In genomic region chr20:44074252-44075151, GRCh38 we compare ENCODE assay signal across 10 cellular contexts.
DNase-seq lines count a peak whose midpoint lies in the region; ATAC-seq and TF ChIP-seq lines count a peak whose summit lies in the region.
"Had no signal": no experiment of that assay in that cellular context is flagged by ENCODE, and none has a peak within 500 bp of the region (broad histone marks: within the 10 kb centered on the region; RNA-seq: fewer than 3 reads in every experiment).

No MANE protein-coding gene starts in this region.

- no peaks in the 10 kb centered on the region for H3K27me3 ChIP-seq in AG04450 (ENCODE audit: control insufficient read depth, insufficient read depth, low read length)
- no peaks in the 10 kb centered on the region for H3K27me3 ChIP-seq in right atrium auricular region

- H3K9me3 ChIP-seq in AG04450 (ENCODE audit: control insufficient read depth, insufficient read depth, low read length) (no peaks in the 10 kb centered on the region), HEK293 (ENCODE audit: control insufficient read depth, insufficient read depth, low read depth, low read length) (no peaks in the 10 kb centered on the region), right atrium auricular region (no peaks in the 10 kb centered on the region)

- no peaks in the 10 kb centered on the region for H3K9me3 Mint-ChIP-seq in activated naive CD8-positive, alpha-beta T cell treated with anti-CD3 and anti-CD28 coated beads, Interleukin-2, amount 50 U/mL, for 24 hours
- H3K9me3 Mint-ChIP-seq: central memory CD8-positive, alpha-beta T cell had no signal

- CTCF ChIA-PET in AG04450 (lab: Charles Lee) (interaction anchor here (2.3 kb wide), 1 partner anchor 325 kb away, joined by 8 read pairs; no protein-coding TSS in a partner anchor), HEK293 (lab: Yijun Ruan, JAX) (interaction anchor here (0.5 kb wide), 1 partner anchor 326 kb away, joined by 3 read pairs; no protein-coding TSS in a partner anchor)

- H3K27ac Mint-ChIP-seq in activated naive CD8-positive, alpha-beta T cell treated with anti-CD3 and anti-CD28 coated beads, Interleukin-2, amount 50 U/mL, for 24 hours = peak overlapping the region; percentile 10

- ATAC-seq in activated naive CD8-positive, alpha-beta T cell treated with anti-CD3 and anti-CD28 coated beads, Interleukin-2, amount 50 U/mL, for 24 hours = no peak
- no peak for ATAC-seq in stimulated activated naive CD8-positive, alpha-beta T cell treated with anti-CD3 and anti-CD28 coated beads, Interleukin-15, Interleukin-2, amounts not matched to agents 100 U/mL and 50 U/mL, for 24 hours
- ATAC-seq in GM18873 (IDR thresholded peaks at IDR 0.05; ENCODE audit: low FRiP score, unreplicated experiment) (no peak), GM18870 (IDR thresholded peaks at IDR 0.05; ENCODE audit: unreplicated experiment) (no peak)

- H3K4me3 ChIP-seq in AG04450 (ENCODE audit: low read depth, low read length) = no peak overlapping the region
- H3K4me3 ChIP-seq in HEK293 (ENCODE audit: low read depth, low read length) = no peak overlapping the region
- no peak overlapping the region for H3K4me3 ChIP-seq in right atrium auricular region

- H3K4me3 Mint-ChIP-seq in activated naive CD8-positive, alpha-beta T cell treated with anti-CD3 and anti-CD28 coated beads, Interleukin-2, amount 50 U/mL, for 24 hours = no peak overlapping the region
- H3K4me3 Mint-ChIP-seq: central memory CD8-positive, alpha-beta T cell had no signal

- no peaks in the 10 kb centered on the region for H3K27me3 Mint-ChIP-seq in activated naive CD8-positive, alpha-beta T cell treated with anti-CD3 and anti-CD28 coated beads, Interleukin-2, amount 50 U/mL, for 24 hours
- H3K27me3 Mint-ChIP-seq: central memory CD8-positive, alpha-beta T cell had no signal

- no peaks in the 10 kb centered on the region for H3K36me3 Mint-ChIP-seq in activated naive CD8-positive, alpha-beta T cell treated with anti-CD3 and anti-CD28 coated beads, Interleukin-2, amount 50 U/mL, for 24 hours (ENCODE audit: low read depth)

- H3K36me3 ChIP-seq in HEK293 (ENCODE audit: control insufficient read depth in 2 of 2, insufficient read depth in 1 of 2, low read length in 2 of 2) (no peaks in the 10 kb centered on the region), right atrium auricular region (no peaks in the 10 kb centered on the region)

- H3K4me1 Mint-ChIP-seq in activated naive CD8-positive, alpha-beta T cell treated with anti-CD3 and anti-CD28 coated beads, Interleukin-2, amount 50 U/mL, for 24 hours = peaks cover 53% of the 10 kb centered on the region

- H3K27ac ChIP-seq in AG04450 (ENCODE audit: low read depth, low read length) = peak overlapping the region; percentile 24
- H3K27ac ChIP-seq in HEK293 (ENCODE audit: extremely low read depth, low read depth, low read length) = no peak overlapping the region
- peak overlapping the region; percentile 18 to 24 for H3K27ac ChIP-seq in right atrium auricular region

- no peak for TF ChIP-seq CTCF in AG04450 (IDR thresholded peaks at IDR 0.05; ENCODE audit: low read depth, low read length)
- no peak for TF ChIP-seq CTCF in HEK293 (tag by site-specific recombination; IDR thresholded peaks at IDR 0.05)
- no peak for TF ChIP-seq CTCF in right atrium auricular region (IDR thresholded peaks at IDR 0.05)

- DNase-seq in AG04450 (ENCODE audit: low read depth, low spot score) (no peak), right atrium auricular region (ENCODE audit: low spot score) (peak; percentile 43)
- no peak for DNase-seq in activated naive CD8-positive, alpha-beta T cell treated with anti-CD3 and anti-CD28 coated beads, Interleukin-2, amount 50 U/mL, for 24 hours
- no peak for DNase-seq in stimulated activated naive CD8-positive, alpha-beta T cell treated with anti-CD3 and anti-CD28 coated beads, Interleukin-15, Interleukin-2, amounts not matched to agents 100 U/mL and 50 U/mL, for 24 hours
- DNase-seq in activated CD4-positive, CD25-positive, alpha-beta regulatory T cell (lab: John Stamatoyannopoulos, UW) = no peak
- DNase-seq: GOT3 had no signal

- no peaks in the 10 kb centered on the region for H3K4me1 ChIP-seq in HEK293 (ENCODE audit: control insufficient read depth, insufficient read depth, low read length)
- no peaks in the 10 kb centered on the region for H3K4me1 ChIP-seq in right atrium auricular region

- POLR2A ChIA-PET in AG04450 (lab: Yijun Ruan, JAX) (interaction anchor here (0.6 kb wide), 1 partner anchor 410 kb away, joined by 3 read pairs; no protein-coding TSS in a partner anchor), HEK293 (lab: Yijun Ruan, JAX) (no interaction called here)

TF ChIP-seq in HEK293, 187 proteins besides CTCF, POLR2A, EP300 and RAD21:
- TF ChIP-seq ZFHX2 (tag by site-specific recombination; conservative IDR thresholded peaks at IDR 0.05) (no peak), ZNF629 (tag by site-specific recombination; IDR thresholded peaks at IDR 0.05) (peak; percentile 27; the same call in 1 of the 2 replicates), SCRT2 (tag by site-specific recombination; IDR thresholded peaks at IDR 0.05) (peak; percentile 88)
- TF ChIP-seq, protein P1, sequence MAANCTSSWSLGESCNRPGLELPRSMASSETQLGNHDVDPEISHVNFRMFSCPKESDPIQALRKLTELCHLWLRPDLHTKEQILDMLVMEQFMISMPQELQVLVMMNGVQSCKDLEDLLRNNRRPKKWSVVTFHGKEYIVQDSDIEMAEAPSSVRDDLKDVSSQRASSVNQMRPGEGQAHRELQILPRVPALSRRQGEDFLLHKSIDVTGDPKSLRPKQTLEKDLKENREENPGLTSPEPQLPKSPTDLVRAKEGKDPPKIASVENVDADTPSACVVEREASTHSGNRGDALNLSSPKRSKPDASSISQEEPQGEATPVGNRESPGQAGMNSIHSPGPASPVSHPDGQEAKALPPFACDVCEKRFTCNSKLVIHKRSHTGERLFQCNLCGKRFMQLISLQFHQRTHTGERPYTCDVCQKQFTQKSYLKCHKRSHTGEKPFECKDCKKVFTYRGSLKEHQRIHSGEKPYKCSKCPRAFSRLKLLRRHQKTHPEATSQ (tag by site-specific recombination; IDR thresholded peaks at IDR 0.05) = no peak
TF ChIP-seq in HEK293: peak in this region for 2.
